ENCODE assay signal across 1 cellular context in the genomic region with DNA sequence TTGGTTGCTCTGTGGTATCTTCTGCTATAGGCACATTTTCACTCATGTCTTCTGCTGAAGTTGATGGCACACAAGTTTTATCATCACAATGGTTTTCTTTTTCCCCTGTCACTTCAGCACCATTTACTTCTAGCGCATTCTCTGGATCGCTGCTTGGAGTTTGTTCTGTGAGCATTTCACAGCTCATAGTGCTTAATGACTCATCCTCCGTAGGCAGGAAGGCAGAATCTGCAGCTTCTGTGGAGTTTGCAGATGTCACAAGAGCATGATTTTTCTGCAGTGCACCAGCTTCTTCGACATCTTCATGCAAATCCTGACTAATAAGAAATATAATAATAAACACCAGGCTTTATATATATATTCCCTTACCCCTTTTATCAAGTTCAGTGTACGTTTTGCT.
TF ChIP-seq lines count a peak whose summit lies in the region.

No MANE protein-coding gene starts in this region.

TF ChIP-seq in WTC11, 78 proteins besides CTCF, POLR2A, EP300 and RAD21 (continued from another document):
- TF ChIP-seq, protein P1, sequence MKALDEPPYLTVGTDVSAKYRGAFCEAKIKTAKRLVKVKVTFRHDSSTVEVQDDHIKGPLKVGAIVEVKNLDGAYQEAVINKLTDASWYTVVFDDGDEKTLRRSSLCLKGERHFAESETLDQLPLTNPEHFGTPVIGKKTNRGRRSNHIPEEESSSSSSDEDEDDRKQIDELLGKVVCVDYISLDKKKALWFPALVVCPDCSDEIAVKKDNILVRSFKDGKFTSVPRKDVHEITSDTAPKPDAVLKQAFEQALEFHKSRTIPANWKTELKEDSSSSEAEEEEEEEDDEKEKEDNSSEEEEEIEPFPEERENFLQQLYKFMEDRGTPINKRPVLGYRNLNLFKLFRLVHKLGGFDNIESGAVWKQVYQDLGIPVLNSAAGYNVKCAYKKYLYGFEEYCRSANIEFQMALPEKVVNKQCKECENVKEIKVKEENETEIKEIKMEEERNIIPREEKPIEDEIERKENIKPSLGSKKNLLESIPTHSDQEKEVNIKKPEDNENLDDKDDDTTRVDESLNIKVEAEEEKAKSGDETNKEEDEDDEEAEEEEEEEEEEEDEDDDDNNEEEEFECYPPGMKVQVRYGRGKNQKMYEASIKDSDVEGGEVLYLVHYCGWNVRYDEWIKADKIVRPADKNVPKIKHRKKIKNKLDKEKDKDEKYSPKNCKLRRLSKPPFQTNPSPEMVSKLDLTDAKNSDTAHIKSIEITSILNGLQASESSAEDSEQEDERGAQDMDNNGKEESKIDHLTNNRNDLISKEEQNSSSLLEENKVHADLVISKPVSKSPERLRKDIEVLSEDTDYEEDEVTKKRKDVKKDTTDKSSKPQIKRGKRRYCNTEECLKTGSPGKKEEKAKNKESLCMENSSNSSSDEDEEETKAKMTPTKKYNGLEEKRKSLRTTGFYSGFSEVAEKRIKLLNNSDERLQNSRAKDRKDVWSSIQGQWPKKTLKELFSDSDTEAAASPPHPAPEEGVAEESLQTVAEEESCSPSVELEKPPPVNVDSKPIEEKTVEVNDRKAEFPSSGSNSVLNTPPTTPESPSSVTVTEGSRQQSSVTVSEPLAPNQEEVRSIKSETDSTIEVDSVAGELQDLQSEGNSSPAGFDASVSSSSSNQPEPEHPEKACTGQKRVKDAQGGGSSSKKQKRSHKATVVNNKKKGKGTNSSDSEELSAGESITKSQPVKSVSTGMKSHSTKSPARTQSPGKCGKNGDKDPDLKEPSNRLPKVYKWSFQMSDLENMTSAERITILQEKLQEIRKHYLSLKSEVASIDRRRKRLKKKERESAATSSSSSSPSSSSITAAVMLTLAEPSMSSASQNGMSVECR (CRISPR knock-in tag; IDR thresholded peaks at IDR 0.05; ENCODE audit: borderline replicate concordance) = no peak
- no peak for TF ChIP-seq MXD4 (CRISPR knock-in tag; IDR thresholded peaks at IDR 0.05; ENCODE audit: borderline replicate concordance)
TF ChIP-seq in WTC11: peak in this region for 0.
